Comparison of ENCODE assay signal across 8 cellular contexts in the genomic region with DNA sequence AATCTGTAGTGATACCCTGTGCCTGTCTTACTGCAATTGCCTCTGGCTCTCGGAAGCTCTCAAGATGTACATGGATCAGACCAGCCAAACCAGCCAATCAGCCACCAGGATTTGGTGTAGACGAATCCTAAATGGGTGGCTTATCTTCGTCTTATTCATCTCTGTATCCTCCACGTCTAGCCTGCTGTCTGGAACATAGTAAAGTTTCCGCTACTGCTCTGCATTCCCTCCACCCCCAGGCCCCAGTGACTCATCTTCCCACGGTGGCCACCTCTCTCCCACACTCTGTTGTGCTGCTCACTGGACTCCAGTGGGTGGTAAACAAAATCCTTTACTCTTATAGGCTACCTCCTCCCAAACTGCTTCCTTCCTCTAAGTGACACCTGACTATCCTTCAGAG. TPM values are rescaled to one million over a fixed set of nuclear protein-coding genes. Genes with fewer than 3 reads are reported as not detected.
DNase-seq lines count a peak whose midpoint lies in the region; ATAC-seq and TF ChIP-seq lines count a peak whose summit lies in the region.

No MANE protein-coding gene starts in this region.

- H3K27ac Mint-ChIP-seq in chondrocyte (ENCODE audit: unreplicated experiment) = peak overlapping the region; percentile 89

- H3K9me3 Mint-ChIP-seq in chondrocyte (ENCODE audit: low read depth) = peaks cover 9% of the 10 kb centered on the region

- no peak for ATAC-seq in HG02588 (IDR thresholded peaks at IDR 0.05; ENCODE audit: unreplicated experiment)
- no peak for ATAC-seq in HG03280 (IDR thresholded peaks at IDR 0.05; ENCODE audit: unreplicated experiment)

- DNase-seq in GM04503 (ENCODE audit: low read depth) (peak; percentile 11), chondrocyte (ENCODE audit: low spot score) (no peak), pulmonary artery endothelial cell (ENCODE audit: low read depth, low spot score) (peak; percentile 55), NCI-H1105 (lab: John Stamatoyannopoulos, UW) (no peak), SK-N-DZ (ENCODE audit: low spot score) (no peak)
- DNase-seq in activated CD4-positive, CD25-positive, alpha-beta regulatory T cell treated with anti-CD3 and anti-CD28 coated beads, Interleukin-2, amount 50 U/mL, for 72 hours = peak; percentile 50

- no peaks in the 10 kb centered on the region for H3K27me3 Mint-ChIP-seq in chondrocyte (ENCODE audit: low read depth)

- TF ChIP-seq CTCF in chondrocyte (IDR thresholded peaks at IDR 0.05) = no peak

- peaks cover 19% of the 10 kb centered on the region for H3K4me1 Mint-ChIP-seq in chondrocyte (ENCODE audit: low read depth)

- peaks cover 4% of the 10 kb centered on the region for H3K36me3 Mint-ChIP-seq in chondrocyte (ENCODE audit: low read depth)

- H3K4me3 Mint-ChIP-seq in chondrocyte (ENCODE audit: unreplicated experiment) = peak overlapping the region; percentile 26

RNA-seq across cellular contexts. Expression of a gene that starts 37.8 kb away (rescaled TPM):
- total RNA-seq in chondrocyte (29.0 to 32.5 TPM (median 29.1 TPM) in 3 replicates), pulmonary artery endothelial cell (16.1 and 34.0 TPM in 2 replicates)
- polyA plus RNA-seq in SK-N-DZ (2014; cell fraction: cytosol; rRNA removed) = 59.9 and 65.6 TPM in 2 replicates
- 36.4 and 37.4 TPM in 2 replicates for polyA plus RNA-seq in SK-N-DZ (2014; cell fraction: nucleus; rRNA removed)

RNA-seq across cellular contexts. Expression of a gene that starts 48.9 kb away (rescaled TPM):
- total RNA-seq in chondrocyte (7.8 to 8.3 TPM (median 8.0 TPM) in 3 replicates), pulmonary artery endothelial cell (6.1 and 6.4 TPM in 2 replicates)
- 11.0 and 11.5 TPM in 2 replicates for polyA plus RNA-seq in SK-N-DZ (2014; cell fraction: cytosol; rRNA removed)
- polyA plus RNA-seq in SK-N-DZ (2014; cell fraction: nucleus; rRNA removed) = 6.3 and 8.3 TPM in 2 replicates

Comparison
In these comparisons a context has a peak if more than half of its experiments do, and no peak if none do; other contexts are left out.
1. DNase-seq: peak in GM04503 (single experiment), activated CD4-positive, CD25-positive, alpha-beta regulatory T cell treated with anti-CD3 and anti-CD28 coated beads, Interleukin-2, amount 50 U/mL, for 72 hours (single experiment) and pulmonary artery endothelial cell (single experiment); none in chondrocyte (single experiment), NCI-H1105 (single experiment) and SK-N-DZ (single experiment).